In genomic region chr19:55085923-55086715, GRCh38 we compare ENCODE assay signal across 1 cellular context.
TF ChIP-seq lines count a peak whose summit lies in the region.

No MANE protein-coding gene starts in this region.

TF ChIP-seq in H1, 55 proteins besides CTCF, POLR2A, EP300 and RAD21:
- TF ChIP-seq TCF12 (IDR thresholded peaks at IDR 0.05; ENCODE audit: low read depth, low read length) = no peak
- TF ChIP-seq ASH2L (IDR thresholded peaks at IDR 0.05; ENCODE audit: low read length) = no peak
- TF ChIP-seq EZH2 (IDR thresholded peaks at IDR 0.05; ENCODE audit: low read depth, low read length, severe bottlenecking) = no peak
- TF ChIP-seq CREB1 (IDR thresholded peaks at IDR 0.05) = no peak
- 0 out of 4 replicates have a peak, but pooled peaks have one; percentile 17 to 58 for TF ChIP-seq SIN3A (conservative IDR thresholded peaks at IDR 0.05 in 1 of 2, IDR thresholded peaks at IDR 0.05 in 1 of 2; ENCODE audit: low read depth in 1 of 2, low read length in 2 of 2)
- no peak for TF ChIP-seq KDM4A (IDR thresholded peaks at IDR 0.05; ENCODE audit: low read depth, low read length, severe bottlenecking)
- no peak for TF ChIP-seq ATF2 (IDR thresholded peaks at IDR 0.05; ENCODE audit: low read length)
- 0 out of 2 replicates have a peak, but pooled peaks have one; percentile 2 for TF ChIP-seq E2F6 (IDR thresholded peaks at IDR 0.05)
- no peak for TF ChIP-seq GABPA (IDR thresholded peaks at IDR 0.05; ENCODE audit: borderline replicate concordance, insufficient read depth, low read length)
- no peak for TF ChIP-seq JUN (IDR thresholded peaks at IDR 0.05; ENCODE audit: low read depth, low read length)
- TF ChIP-seq HDAC6 (IDR thresholded peaks at IDR 0.05; ENCODE audit: low read depth, low read length) = no peak
